In the genomic region with DNA sequence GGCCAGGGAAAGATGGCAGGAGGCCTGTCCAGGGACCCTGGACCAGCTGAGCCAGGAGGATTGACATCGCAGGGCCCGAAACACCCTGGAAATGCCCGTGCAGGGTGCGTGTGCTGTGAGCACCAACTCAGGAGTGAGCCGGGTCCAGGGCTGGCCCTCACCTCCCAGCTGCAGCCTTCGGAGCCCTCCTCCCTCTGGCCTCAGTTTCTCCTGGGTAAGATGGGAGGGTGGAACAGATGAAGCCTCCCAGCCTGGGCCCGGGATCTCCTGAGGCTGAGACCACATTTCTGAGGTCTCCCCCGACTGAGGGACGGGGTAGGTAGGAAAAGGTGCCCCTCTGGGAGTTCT, we compare ENCODE assay signal across 12 cellular contexts. TPM values are rescaled to one million over a fixed set of nuclear protein-coding genes. Genes with fewer than 3 reads are reported as not detected.
DNase-seq lines count a peak whose midpoint lies in the region; ATAC-seq lines count a peak whose summit lies in the region.
"Had no signal": no experiment of that assay in that cellular context is flagged by ENCODE, and none has a peak within 500 bp of the region (broad histone marks: within the 10 kb centered on the region; RNA-seq: fewer than 3 reads in every experiment).

No MANE protein-coding gene starts in this region.

- H3K79me2 ChIP-seq in Karpas-422 (ENCODE audit: low read length) = peaks cover 58% of the 10 kb centered on the region

- H3K9me3 ChIP-seq in BLaER1 (no peaks in the 10 kb centered on the region), Karpas-422 (ENCODE audit: low read length) (no peaks in the 10 kb centered on the region)
- H3K9me3 ChIP-seq: pancreas had no signal

- DNase-seq in Karpas-422 (no peak), sciatic nerve (ENCODE audit: low spot score) (peak; percentile 46), ecto neural progenitor cell (ENCODE audit: low spot score) (no peak), left colon (no peak), NCI-H1694 (lab: John Stamatoyannopoulos, UW) (no peak), GF-D8 (lab: John Stamatoyannopoulos, UW) (no peak)
- DNase-seq: foreskin melanocyte, NCI-H1436 had no signal

- H3K9ac ChIP-seq in BLaER1 = peak overlapping the region; percentile 74
- peak overlapping the region; percentile 49 for H3K9ac ChIP-seq in Karpas-422 (ENCODE audit: low read length)

- H3K9me3 Mint-ChIP-seq in dendritic cell treated with granulocyte-macrophage colony-stimulating factor and Interleukin-4, amounts not matched to agents 40 ng/mL and 50 ng/mL, for 4 days = no peaks in the 10 kb centered on the region
- H3K9me3 Mint-ChIP-seq: CD4-positive, alpha-beta T cell had no signal

- peaks cover 80% of the 10 kb centered on the region for H3K4me1 Mint-ChIP-seq in dendritic cell treated with granulocyte-macrophage colony-stimulating factor and Interleukin-4, amounts not matched to agents 40 ng/mL and 50 ng/mL, for 4 days (ENCODE audit: low read depth)

- H3K4me2 ChIP-seq in BLaER1 = peak overlapping the region; percentile 90
- H3K4me2 ChIP-seq in Karpas-422 (ENCODE audit: low read depth, low read length, poor library complexity, severe bottlenecking) = peak overlapping the region; percentile 49

- intact Hi-C loops in dendritic cell treated with granulocyte-macrophage colony-stimulating factor and Interleukin-4, amounts not matched to agents 40 ng/mL and 50 ng/mL, for 4 days (cut with micrococcal nuclease) = no loop called here
- intact Hi-C loops in sciatic nerve (cut with DNase I) = no loop called here
- intact Hi-C loops in left colon (cut with DNase I, micrococcal nuclease) = loop anchor here in 1 of 2 donors (10.0 kb wide), 1 partner anchor 346 kb away; no protein-coding TSS in a partner anchor

- H3K27ac ChIP-seq in BLaER1 (peak overlapping the region; percentile 90), Karpas-422 (ENCODE audit: low read length) (peak overlapping the region; percentile 69)
- H3K27ac ChIP-seq: pancreas had no signal

- H4K20me1 ChIP-seq in BLaER1 (no peaks in the 10 kb centered on the region), Karpas-422 (ENCODE audit: insufficient read depth, low read depth, low read length) (no peaks in the 10 kb centered on the region)

- H3K36me3 ChIP-seq in BLaER1 = peaks cover 7% of the 10 kb centered on the region; the same call in 1 of the 2 replicates
- no peaks in the 10 kb centered on the region for H3K36me3 ChIP-seq in Karpas-422 (ENCODE audit: insufficient read depth, low read length)
- H3K36me3 ChIP-seq: pancreas had no signal

- H3K36me3 Mint-ChIP-seq in dendritic cell treated with granulocyte-macrophage colony-stimulating factor and Interleukin-4, amounts not matched to agents 40 ng/mL and 50 ng/mL, for 4 days (ENCODE audit: low read depth) = peaks cover 46% of the 10 kb centered on the region

- H3K27me3 ChIP-seq in BLaER1 = no peaks in the 10 kb centered on the region
- H3K27me3 ChIP-seq in Karpas-422 (ENCODE audit: low read length) = no peaks in the 10 kb centered on the region
- H3K27me3 ChIP-seq: pancreas had no signal

- no peak overlapping the region for H2AFZ ChIP-seq in Karpas-422 (ENCODE audit: low read length)

- no peaks in the 10 kb centered on the region for H3K9me2 ChIP-seq in Karpas-422 (replicated peaks; ENCODE audit: insufficient read depth, low read length)

- ATAC-seq in sciatic nerve (no peak), left colon (no peak)

- H3K27ac Mint-ChIP-seq in dendritic cell treated with granulocyte-macrophage colony-stimulating factor and Interleukin-4, amounts not matched to agents 40 ng/mL and 50 ng/mL, for 4 days = peak overlapping the region; percentile 10

- H3K4me3 ChIP-seq in BLaER1 (peak overlapping the region; percentile 54), Karpas-422 (ENCODE audit: low read length) (peak overlapping the region; percentile 23; the same call in 1 of the 2 replicates)
- H3K4me3 ChIP-seq: pancreas had no signal

- no peak overlapping the region for H3K4me3 Mint-ChIP-seq in dendritic cell treated with granulocyte-macrophage colony-stimulating factor and Interleukin-4, amounts not matched to agents 40 ng/mL and 50 ng/mL, for 4 days

- H3K4me1 ChIP-seq in BLaER1 (peaks cover 91% of the 10 kb centered on the region), Karpas-422 (ENCODE audit: low read length) (peaks cover 43% of the 10 kb centered on the region)

- no peaks in the 10 kb centered on the region for H3K27me3 Mint-ChIP-seq in dendritic cell treated with granulocyte-macrophage colony-stimulating factor and Interleukin-4, amounts not matched to agents 40 ng/mL and 50 ng/mL, for 4 days
- H3K27me3 Mint-ChIP-seq: CD4-positive, alpha-beta T cell had no signal

RNA-seq across cellular contexts. Expression of a gene that starts 5.3 kb away (rescaled TPM):
- total RNA-seq in Karpas-422 (2014; rRNA removed; shearing (Covaris generic); ENCODE audit: low replicate concordance) = 3.0 and 7.0 TPM in 2 replicates
- total RNA-seq in sciatic nerve = 12.8 TPM
- 100 to 1,000 TPM; 118 to 124 TPM for total RNA-seq in left colon

RNA-seq across cellular contexts. Expression of a gene that starts 19.1 kb away (rescaled TPM):
- 30.2 and 80.0 TPM in 2 replicates for total RNA-seq in Karpas-422 (2014; rRNA removed; shearing (Covaris generic); ENCODE audit: low replicate concordance)
- total RNA-seq in sciatic nerve = 15.0 TPM
- 10 to 100 TPM; 24.6 to 32.2 TPM for total RNA-seq in left colon
